Comparison of ENCODE assay signal across 27 cellular contexts in the genomic region with DNA sequence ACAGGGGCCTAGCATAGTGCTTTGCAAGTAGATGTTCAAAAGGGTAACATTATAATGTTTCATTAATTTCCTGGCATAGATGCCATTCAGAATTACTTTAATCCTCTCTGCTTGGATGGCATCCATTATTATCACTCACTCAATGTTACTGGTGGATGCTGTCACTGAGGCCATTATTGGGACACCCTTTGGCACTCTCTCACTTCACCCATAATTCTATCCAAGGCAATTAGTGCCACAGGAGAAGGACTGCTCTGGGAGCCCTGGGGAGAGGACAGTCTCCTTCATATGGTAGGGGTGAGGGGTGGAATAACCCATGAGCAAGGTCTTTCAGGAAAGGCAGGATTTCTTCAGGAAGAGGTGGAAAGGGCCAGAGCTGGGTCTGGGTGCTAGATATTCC. TPM values are rescaled to one million over a fixed set of nuclear protein-coding genes. Genes with fewer than 3 reads are reported as not detected.
"Had no signal": no experiment of that assay in that cellular context is flagged by ENCODE, and none has a peak within 500 bp of the region (broad histone marks: within the 10 kb centered on the region; RNA-seq: fewer than 3 reads in every experiment).

No MANE protein-coding gene starts in this region.

- DNase-seq: activated CD4-positive, alpha-beta memory T cell treated with anti-CD3 and anti-CD28 coated beads for 36 hours; activated CD4-positive, alpha-beta T cell treated with anti-CD3 and anti-CD28 coated beads for 36 hours; activated gamma-delta T cell; anterior cingulate cortex; body of pancreas; erythroblast; foreskin fibroblast; immature natural killer cell; left lung; mammary epithelial cell; natural killer cell; ovary; SK-N-SH; spleen; stimulated activated CD4-positive, alpha-beta T cell treated with anti-CD3 and anti-CD28 coated beads, Interleukin-4, amount 100 ng/mL, for 24 hours; stimulated activated naive CD8-positive, alpha-beta T cell treated with anti-CD3 and anti-CD28 coated beads, Interleukin-15, Interleukin-2, amounts not matched to agents 100 U/mL and 50 U/mL, for 24 hours; upper lobe of left lung had no signal

- H3K36me3 Mint-ChIP-seq: activated CD4-positive, alpha-beta memory T cell treated with anti-CD3 and anti-CD28 coated beads for 36 hours; activated naive CD4-positive, alpha-beta T cell treated with anti-CD3 and anti-CD28 coated beads, Interleukin-2, amount 50 U/mL, for 24 hours; natural killer cell had no signal

- H3K4me3 ChIP-seq: body of pancreas, cardiac muscle cell, hepatocyte, left lung, ovary, spleen, upper lobe of left lung had no signal

- H3K27ac Mint-ChIP-seq: activated CD4-positive, alpha-beta memory T cell treated with anti-CD3 and anti-CD28 coated beads for 36 hours; activated CD4-positive, alpha-beta T cell treated with anti-CD3 and anti-CD28 coated beads for 36 hours; activated naive CD4-positive, alpha-beta T cell treated with anti-CD3 and anti-CD28 coated beads, Interleukin-2, amount 50 U/mL, for 24 hours; immature natural killer cell; mesothelial cell of epicardium; natural killer cell had no signal

- H3K9me3 Mint-ChIP-seq: activated CD4-positive, alpha-beta memory T cell treated with anti-CD3 and anti-CD28 coated beads for 36 hours; activated naive CD4-positive, alpha-beta T cell treated with anti-CD3 and anti-CD28 coated beads, Interleukin-2, amount 50 U/mL, for 24 hours; immature natural killer cell; mesothelial cell of epicardium; natural killer cell had no signal

- H3K27ac ChIP-seq: body of pancreas, hepatocyte, left lung, neutrophil, ovary, spleen, upper lobe of left lung had no signal

- H3K4me3 Mint-ChIP-seq: activated CD4-positive, alpha-beta memory T cell treated with anti-CD3 and anti-CD28 coated beads for 36 hours; activated CD4-positive, alpha-beta T cell treated with anti-CD3 and anti-CD28 coated beads for 36 hours; activated naive CD4-positive, alpha-beta T cell treated with anti-CD3 and anti-CD28 coated beads, Interleukin-2, amount 50 U/mL, for 24 hours; immature natural killer cell; mesothelial cell of epicardium; natural killer cell had no signal

- H3K27me3 ChIP-seq: body of pancreas, cardiac muscle cell, hepatocyte, left lung, neutrophil, ovary, spleen, upper lobe of left lung had no signal

- H3K4me1 Mint-ChIP-seq: activated CD4-positive, alpha-beta T cell treated with anti-CD3 and anti-CD28 coated beads for 36 hours; activated naive CD4-positive, alpha-beta T cell treated with anti-CD3 and anti-CD28 coated beads, Interleukin-2, amount 50 U/mL, for 24 hours; immature natural killer cell; mesothelial cell of epicardium; natural killer cell had no signal

- H3K9me3 ChIP-seq: body of pancreas, left lung, neutrophil, ovary, SK-N-SH, spleen, upper lobe of left lung had no signal

- ATAC-seq: activated CD4-positive, alpha-beta T cell treated with anti-CD3 and anti-CD28 coated beads for 36 hours; body of pancreas; left lung; natural killer cell; stimulated activated naive CD8-positive, alpha-beta T cell treated with anti-CD3 and anti-CD28 coated beads, Interleukin-15, Interleukin-2, amounts not matched to agents 100 U/mL and 50 U/mL, for 24 hours had no signal

- H3K27me3 Mint-ChIP-seq: activated CD4-positive, alpha-beta memory T cell treated with anti-CD3 and anti-CD28 coated beads for 36 hours; activated CD4-positive, alpha-beta T cell treated with anti-CD3 and anti-CD28 coated beads for 36 hours; activated naive CD4-positive, alpha-beta T cell treated with anti-CD3 and anti-CD28 coated beads, Interleukin-2, amount 50 U/mL, for 24 hours had no signal

- H3K4me1 ChIP-seq: left lung, spleen had no signal

- H3K36me3 ChIP-seq: neutrophil, ovary, spleen had no signal

RNA-seq across cellular contexts. Expression of a gene that starts 28.7 kb away (rescaled TPM):
- total RNA-seq: activated CD4-positive, alpha-beta memory T cell treated with anti-CD3 and anti-CD28 coated beads for 36 hours; activated CD4-positive, alpha-beta T cell treated with anti-CD3 and anti-CD28 coated beads for 36 hours; chondrocyte; fibroblast of lung; glomerular endothelial cell; left lung; natural killer cell; subcutaneous adipose tissue; T-helper 2 cell treated with Interferon-gamma antibody and Interleukin-4, amounts not matched to agents 100 ng/mL and 5 ng/mL, for 36 hours; upper lobe of left lung had no signal
